ENCODE assay signal across 32 cellular contexts in the genomic region with DNA sequence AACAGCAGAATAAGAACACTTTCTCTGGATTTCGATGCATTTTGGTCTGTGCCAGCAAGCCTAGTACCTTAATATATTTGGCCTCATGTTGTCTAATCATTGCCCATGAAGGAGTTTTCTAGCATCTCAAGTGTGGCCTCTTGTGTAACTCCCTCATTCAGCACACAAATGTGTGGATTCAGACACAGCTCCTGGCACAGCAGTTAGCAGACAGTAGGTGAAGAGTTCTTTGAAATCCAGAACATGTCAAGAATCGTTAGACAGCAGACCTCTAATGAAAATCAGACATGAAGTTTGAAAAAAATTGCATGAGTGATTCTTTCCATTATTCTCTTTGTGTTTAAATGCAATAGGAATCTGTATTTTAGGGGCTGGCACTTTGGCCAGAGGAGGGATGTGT.
"Had no signal": no experiment of that assay in that cellular context is flagged by ENCODE, and none has a peak within 500 bp of the region (broad histone marks: within the 10 kb centered on the region; RNA-seq: fewer than 3 reads in every experiment).

No MANE protein-coding gene starts in this region.

- H3K27ac ChIP-seq: brain microvascular endothelial cell, RWPE1, VCaP had no signal

- H3K4me3 ChIP-seq: K562 had no signal

- ATAC-seq: activated T-cell treated with anti-CD3 and anti-CD28 coated beads, Interleukin-2, amount 50 U/mL, for 4 hours; K562; PC-3; Right ventricle myocardium inferior had no signal

- DNase-seq: activated B cell treated with CpG ODN at 0.5 μM for 24 hours; activated CD4-positive, alpha-beta memory T cell treated with anti-CD3 and anti-CD28 coated beads for 36 hours; activated CD4-positive, alpha-beta T cell treated with anti-CD3 and anti-CD28 coated beads for 4 hours; activated CD4-positive, alpha-beta T cell treated with anti-CD3 and anti-CD28 coated beads, Interleukin-2, amount 50 U/mL, for 1 hour; activated CD4-positive, CD25-positive, alpha-beta regulatory T cell treated with anti-CD3 and anti-CD28 coated beads, Interleukin-2, amount 50 U/mL, for 72 hours; activated CD8-positive, alpha-beta memory T cell treated with anti-CD3 and anti-CD28 coated beads, Interleukin-2, amount 50 U/mL, for 4 hours; activated effector memory CD4-positive, alpha-beta T cell treated with Interleukin-2 at 50 U/mL for 16 hours; activated naive CD4-positive, alpha-beta T cell treated with anti-CD3 and anti-CD28 coated beads, Interleukin-2, amount 10 ng/mL, durations not matched to agents 7 days and 5 days; activated naive CD8-positive, alpha-beta T cell treated with anti-CD3 and anti-CD28 coated beads for 36 hours; activated T-cell treated with anti-CD3 and anti-CD28 coated beads for 4 hours; activated T-cell treated with anti-CD3 and anti-CD28 coated beads, Interleukin-2, amount 50 U/mL, for 4 hours; amniotic stem cell; aorta; brain microvascular endothelial cell; central memory CD4-positive, alpha-beta T cell; IMR-90; NCI-H1092 treated with DMSO at 0.1 percent for 48 hours; NCI-H1417 treated with DMSO at 0.1 percent for 48 hours; NCI-H1930; NCI-H2081 treated with DMSO at 0.1 percent for 48 hours; NCI-H345; NCI-H524 treated with DMSO at 0.1 percent for 48 hours; NK-92 treated with Interleukin-12 subunit alpha and Interleukin-12 subunit beta, amount 100 ng/mL, for 24 hours; PC-3; SIG-M5; T-helper 1 cell; T-helper 2 cell; T-helper 9 cell had no signal

- H3K36me3 ChIP-seq: brain microvascular endothelial cell had no signal

- H3K27me3 ChIP-seq: brain microvascular endothelial cell had no signal
